In genomic region chr13:102872531-102872930, GRCh38 we compare ENCODE assay signal across 1 cellular context.
TF ChIP-seq lines count a peak whose summit lies in the region.

No MANE protein-coding gene starts in this region.

TF ChIP-seq in endothelial cell of umbilical vein, 7 proteins besides CTCF, POLR2A, EP300 and RAD21 (continued from another document):
- no peak for TF ChIP-seq MAX (IDR thresholded peaks at IDR 0.05; ENCODE audit: insufficient read depth, insufficient read length)
- TF ChIP-seq POLR2AphosphoS5 (IDR thresholded peaks at IDR 0.05; ENCODE audit: insufficient read depth, low read depth, low read length) = no peak
- no peak for TF ChIP-seq EZH2 (IDR thresholded peaks at IDR 0.05; ENCODE audit: borderline replicate concordance, low read depth, low read length, severe bottlenecking)
- TF ChIP-seq MYC (IDR thresholded peaks at IDR 0.05; ENCODE audit: low read depth, low read length) = no peak
